Comparison of ENCODE assay signal across 8 cellular contexts in genomic region chr2:37657471-37657870, GRCh38. TPM values are rescaled to one million over a fixed set of nuclear protein-coding genes. Genes with fewer than 3 reads are reported as not detected.
DNase-seq lines count a peak whose midpoint lies in the region; ATAC-seq and TF ChIP-seq lines count a peak whose summit lies in the region.

No MANE protein-coding gene starts in this region.

- H3K4me3 ChIP-seq in heart right ventricle (no peak overlapping the region), ascending aorta (no peak overlapping the region), mesodermal cell (ENCODE audit: extremely low read depth, insufficient read depth, low read length, poor library complexity, severe bottlenecking) (no peak overlapping the region), tibial artery (no peak overlapping the region), brain microvascular endothelial cell (ENCODE audit: low read depth, low read length) (no peak overlapping the region)

- peak overlapping the region; percentile 69 to 99 (median 88) for H3K27ac ChIP-seq in heart right ventricle
- H3K27ac ChIP-seq in ascending aorta: peak overlapping the region; percentile 75 to 78
- peak overlapping the region; percentile 72 for H3K27ac ChIP-seq in mesodermal cell (ENCODE audit: low read depth, low read length, severe bottlenecking)
- H3K27ac ChIP-seq in tibial artery: peak overlapping the region; percentile 52 to 66
- H3K27ac ChIP-seq in brain microvascular endothelial cell: no peak overlapping the region

- no peaks in the 10 kb centered on the region for H3K27me3 ChIP-seq in heart right ventricle
- no peaks in the 10 kb centered on the region for H3K27me3 ChIP-seq in ascending aorta
- no peaks in the 10 kb centered on the region for H3K27me3 ChIP-seq in tibial artery
- H3K27me3 ChIP-seq in brain microvascular endothelial cell (replicated peaks): no peaks in the 10 kb centered on the region

- in situ Hi-C loops in brain microvascular endothelial cell (cut with HindIII; ENCODE audit: low pct_ligation_motif_present, low sequenced_read_pairs): no loop called here

- DNase-seq in heart right ventricle: no peak
- no peak for DNase-seq in left ventricle myocardium superior
- no peak for DNase-seq in ascending aorta (ENCODE audit: low spot score in 2 of 2)
- no peak for DNase-seq in tibial artery
- no peak for DNase-seq in brain microvascular endothelial cell

- ATAC-seq in heart right ventricle: no peak
- ATAC-seq in left ventricle myocardium superior: no peak
- ATAC-seq in GM21526 (IDR thresholded peaks at IDR 0.05; ENCODE audit: low FRiP score, unreplicated experiment): no peak
- no peak for ATAC-seq in GM21367 (IDR thresholded peaks at IDR 0.05; ENCODE audit: unreplicated experiment)

- peaks cover 0 to 23% (median 0%) of the 10 kb centered on the region in 9 donors for H3K36me3 ChIP-seq in heart right ventricle
- no peaks in the 10 kb centered on the region for H3K36me3 ChIP-seq in ascending aorta
- H3K36me3 ChIP-seq in mesodermal cell (ENCODE audit: control insufficient read depth, insufficient read depth, low read length): peaks cover 69% of the 10 kb centered on the region
- no peaks in the 10 kb centered on the region for H3K36me3 ChIP-seq in tibial artery
- H3K36me3 ChIP-seq in brain microvascular endothelial cell (replicated peaks): peaks cover 33% of the 10 kb centered on the region

- intact Hi-C loops in heart right ventricle (cut with DNase I): loop anchor here in 1 of 10 donors (10.0 kb wide), 1 partner anchor 243 kb away; no protein-coding TSS in a partner anchor
- intact Hi-C loops in left ventricle myocardium superior (cut with micrococcal nuclease): no loop called here
- intact Hi-C loops in ascending aorta (cut with DNase I): no loop called here
- intact Hi-C loops in tibial artery (cut with DNase I; ENCODE audit: low total_unique reads): no loop called here

- WGBS in heart right ventricle, 2 donors: 78 to 83% methylated on average over 4 of the region's 4 CpGs
- no CpG with 5 or more reads among the region's 4 CpGs for WGBS in mesodermal cell (ENCODE audit: insufficient coverage in 2 of 2), 2 experiments

- H3K4me1 ChIP-seq in heart right ventricle: peaks cover 36 to 100% (median 98%) of the 10 kb centered on the region in 9 donors
- peaks cover 32 to 81% of the 10 kb centered on the region in 2 donors for H3K4me1 ChIP-seq in ascending aorta
- peaks cover 95% of the 10 kb centered on the region for H3K4me1 ChIP-seq in mesodermal cell (ENCODE audit: control insufficient read depth, insufficient read depth, low read length, poor library complexity, severe bottlenecking)
- H3K4me1 ChIP-seq in tibial artery: peaks cover 0 to 100% (median 54%) of the 10 kb centered on the region in 4 donors

- H3K9me3 ChIP-seq in heart right ventricle (no peaks in the 10 kb centered on the region), ascending aorta (no peaks in the 10 kb centered on the region), mesodermal cell (ENCODE audit: control insufficient read depth, low read length) (no peaks in the 10 kb centered on the region), tibial artery (no peaks in the 10 kb centered on the region)

- TF ChIP-seq CTCF in heart right ventricle (IDR thresholded peaks at IDR 0.05): no peak
- no peak for TF ChIP-seq CTCF in ascending aorta (IDR thresholded peaks at IDR 0.05)
- TF ChIP-seq CTCF in tibial artery (IDR thresholded peaks at IDR 0.05): no peak
- TF ChIP-seq CTCF in brain microvascular endothelial cell (IDR thresholded peaks at IDR 0.05; ENCODE audit: low read depth, low read length, missing control alignments): no peak

RNA-seq across cellular contexts. Expression of gene CDC42EP3, which starts 14.0 kb away (rescaled TPM):
- total RNA-seq in heart right ventricle (100 to 1,000 TPM in 6 of 10 donors, 10 to 100 TPM in 4; 67.3 to 188 (median 143) TPM), left ventricle myocardium superior (89.5 TPM), ascending aorta (65.5 TPM)
- 10 to 100 TPM; 28.4 to 32.9 TPM for polyA plus RNA-seq in heart right ventricle
- polyA plus RNA-seq in mesodermal cell (2013, experiment 1 of 2): 47.3 TPM
- polyA plus RNA-seq in mesodermal cell (2013, experiment 2 of 2): 50.2 TPM
